ENCODE assay signal across 8 cellular contexts in the genomic region with DNA sequence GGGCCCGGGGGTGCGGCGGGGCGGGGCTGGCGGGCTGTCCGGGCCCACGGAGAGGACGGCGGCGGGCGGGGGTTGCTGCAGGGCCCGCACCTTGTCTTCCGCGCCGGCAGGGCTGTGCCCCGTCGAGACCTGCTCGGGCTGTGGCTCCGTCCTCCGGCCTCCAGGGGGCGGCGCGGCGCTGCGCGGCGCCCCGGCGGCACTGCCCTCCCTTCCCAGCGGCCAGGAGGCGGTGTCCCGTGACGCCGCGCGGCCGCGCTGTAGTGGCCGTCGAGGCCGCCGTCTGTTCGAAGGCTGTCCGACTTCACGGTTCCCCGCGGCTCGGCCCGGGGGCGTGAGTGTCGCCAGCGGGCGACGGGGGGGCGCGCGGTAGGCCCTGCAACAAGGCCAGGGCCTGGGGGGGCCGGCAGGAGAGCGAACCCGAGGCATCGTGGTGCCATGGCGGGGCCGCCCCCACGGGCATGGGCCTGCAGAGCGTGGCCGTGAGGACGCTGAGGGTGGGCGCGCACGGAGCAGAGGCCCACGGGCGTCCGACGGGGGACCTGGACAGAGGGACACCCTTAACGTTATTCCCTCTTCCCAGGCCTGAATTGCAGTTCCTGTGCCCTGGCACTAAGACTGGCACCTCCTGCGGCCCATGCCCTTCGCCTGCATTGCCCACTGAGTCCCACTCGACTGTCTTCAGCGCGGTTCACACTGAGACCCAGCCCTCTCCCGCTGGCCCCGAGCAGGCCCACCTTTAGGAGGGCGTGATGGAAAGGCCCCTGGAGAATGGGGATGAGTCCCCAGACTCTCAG. TPM values are rescaled to one million over a fixed set of nuclear protein-coding genes. Genes with fewer than 3 reads are reported as not detected.
A peak's percentile ranks its signal among the peaks of the same experiment; 100 is the strongest.
DNase-seq lines count a peak whose midpoint lies in the region; ATAC-seq and FAIRE-seq lines count a peak whose summit lies in the region.

A gene with protein sequence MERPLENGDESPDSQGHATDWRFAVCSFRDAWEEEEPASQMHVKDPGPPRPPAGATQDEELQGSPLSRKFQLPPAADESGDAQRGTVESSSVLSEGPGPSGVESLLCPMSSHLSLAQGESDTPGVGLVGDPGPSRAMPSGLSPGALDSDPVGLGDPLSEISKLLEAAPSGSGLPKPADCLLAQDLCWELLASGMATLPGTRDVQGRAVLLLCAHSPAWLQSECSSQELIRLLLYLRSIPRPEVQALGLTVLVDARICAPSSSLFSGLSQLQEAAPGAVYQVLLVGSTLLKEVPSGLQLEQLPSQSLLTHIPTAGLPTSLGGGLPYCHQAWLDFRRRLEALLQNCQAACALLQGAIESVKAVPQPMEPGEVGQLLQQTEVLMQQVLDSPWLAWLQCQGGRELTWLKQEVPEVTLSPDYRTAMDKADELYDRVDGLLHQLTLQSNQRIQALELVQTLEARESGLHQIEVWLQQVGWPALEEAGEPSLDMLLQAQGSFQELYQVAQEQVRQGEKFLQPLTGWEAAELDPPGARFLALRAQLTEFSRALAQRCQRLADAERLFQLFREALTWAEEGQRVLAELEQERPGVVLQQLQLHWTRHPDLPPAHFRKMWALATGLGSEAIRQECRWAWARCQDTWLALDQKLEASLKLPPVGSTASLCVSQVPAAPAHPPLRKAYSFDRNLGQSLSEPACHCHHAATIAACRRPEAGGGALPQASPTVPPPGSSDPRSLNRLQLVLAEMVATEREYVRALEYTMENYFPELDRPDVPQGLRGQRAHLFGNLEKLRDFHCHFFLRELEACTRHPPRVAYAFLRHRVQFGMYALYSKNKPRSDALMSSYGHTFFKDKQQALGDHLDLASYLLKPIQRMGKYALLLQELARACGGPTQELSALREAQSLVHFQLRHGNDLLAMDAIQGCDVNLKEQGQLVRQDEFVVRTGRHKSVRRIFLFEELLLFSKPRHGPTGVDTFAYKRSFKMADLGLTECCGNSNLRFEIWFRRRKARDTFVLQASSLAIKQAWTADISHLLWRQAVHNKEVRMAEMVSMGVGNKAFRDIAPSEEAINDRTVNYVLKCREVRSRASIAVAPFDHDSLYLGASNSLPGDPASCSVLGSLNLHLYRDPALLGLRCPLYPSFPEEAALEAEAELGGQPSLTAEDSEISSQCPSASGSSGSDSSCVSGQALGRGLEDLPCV (plus strand): TSS at position 237 of the 794 bp plus-strand sequence. CDS start 513 bp downstream, at position 750.

- H3K4me1 ChIP-seq in CD8-positive, alpha-beta memory T cell (ENCODE audit: insufficient read depth, low read length), result peaks cover 17% of the 10 kb centered on the region
- H3K4me1 ChIP-seq in HUES48 (ENCODE audit: control insufficient read depth, insufficient read depth, low read length) (no peaks in the 10 kb centered on the region), neuron (ENCODE audit: insufficient read depth, low read length) (no peaks in the 10 kb centered on the region), subcutaneous abdominal adipose tissue (ENCODE audit: control insufficient read depth in 5 of 5, insufficient read depth in 5 of 5, low read length in 5 of 5) (peaks cover 2 to 28% (median 24%) of the 10 kb centered on the region in 5 donors)

- no peaks in the 10 kb centered on the region for H3K36me3 ChIP-seq in CD8-positive, alpha-beta memory T cell (ENCODE audit: insufficient read depth, low read length)
- H3K36me3 ChIP-seq in HUES48 (ENCODE audit: control insufficient read depth, insufficient read depth, low read length), result no peaks in the 10 kb centered on the region; the same call in 1 of the 2 replicates
- no peaks in the 10 kb centered on the region for H3K36me3 ChIP-seq in neuron (ENCODE audit: insufficient read depth, low read length)
- H3K36me3 ChIP-seq in subcutaneous abdominal adipose tissue (ENCODE audit: control insufficient read depth in 5 of 5, insufficient read depth in 5 of 5, low read length in 5 of 5), result peaks cover 0 to 20% (median 4%) of the 10 kb centered on the region in 5 donors

- CTCF ChIA-PET in CD8-positive, alpha-beta memory T cell (lab: Charles Lee), result interaction anchor here (0.9 to 2.0 kb wide), 5 partner anchors 8 to 51 kb away, joined by 3 to 4 read pairs (median 3); no protein-coding TSS in a partner anchor

- no peaks in the 10 kb centered on the region for H3K27me3 Mint-ChIP-seq in CD8-positive, alpha-beta memory T cell

- H3K9ac ChIP-seq in HUES48 (ENCODE audit: low read depth, low read length) (no peak within 1 kb of the TSS), subcutaneous abdominal adipose tissue (ENCODE audit: low read length in 5 of 5) (peak within 1 kb of the TSS in 4 of 5 donors; percentile 54 to 80 (median 76))

- peak within 1 kb of the TSS; percentile 79 for H3K4me3 ChIP-seq in CD8-positive, alpha-beta memory T cell (ENCODE audit: low read length)
- H3K4me3 ChIP-seq in HUES48 (ENCODE audit: low read depth, low read length) (peak within 1 kb of the TSS; percentile 64), neuron (ENCODE audit: low read length) (no peak within 1 kb of the TSS), subcutaneous abdominal adipose tissue (ENCODE audit: low read depth in 1 of 5, low read length in 5 of 5) (peak within 1 kb of the TSS; percentile 58 to 76 (median 69))

- H3K9me3 Mint-ChIP-seq in CD8-positive, alpha-beta memory T cell, result no peaks in the 10 kb centered on the region

- peak within 1 kb of the TSS; percentile 77 to 89 (median 81) for H3K4me3 Mint-ChIP-seq in CD8-positive, alpha-beta memory T cell

- no peaks in the 10 kb centered on the region for H3K9me3 ChIP-seq in CD8-positive, alpha-beta memory T cell (ENCODE audit: low read length)
- H3K9me3 ChIP-seq in HUES48 (ENCODE audit: control insufficient read depth, insufficient read depth, low read length), result no peaks in the 10 kb centered on the region
- no peaks in the 10 kb centered on the region for H3K9me3 ChIP-seq in neuron (ENCODE audit: low read length)
- H3K9me3 ChIP-seq in subcutaneous abdominal adipose tissue (ENCODE audit: control insufficient read depth in 5 of 5, low read length in 5 of 5), result no peaks in the 10 kb centered on the region

- peaks cover 0 to 19% (median 3%) of the 10 kb centered on the region in 3 donors for H3K36me3 Mint-ChIP-seq in CD8-positive, alpha-beta memory T cell

- peak within 1 kb of the TSS; percentile 30 for H2AFZ ChIP-seq in neuron (ENCODE audit: low read depth, low read length)

- peaks cover 10 to 22% (median 16%) of the 10 kb centered on the region in 3 donors for H3K4me1 Mint-ChIP-seq in CD8-positive, alpha-beta memory T cell

- DNase-seq in CD8-positive, alpha-beta memory T cell, result peak; percentile 69 to 84 (median 71)
- DNase-seq in RCC 7860 (ENCODE audit: low spot score), result peak; percentile 70
- DNase-seq in activated T-helper 1 cell treated with anti-CD3 and anti-CD28 coated beads, Interleukin-2, amount 50 U/mL, for 16 hours (ENCODE audit: low read depth in 1 of 2, low spot score in 1 of 2), result peak; percentile 54 to 78
- peak; percentile 51 for DNase-seq in fibroblast of the conjunctiva (ENCODE audit: low read depth)

- peak within 1 kb of the TSS; percentile 67 for H3K27ac ChIP-seq in CD8-positive, alpha-beta memory T cell (ENCODE audit: low read depth, low read length)
- H3K27ac ChIP-seq in HUES48 (ENCODE audit: low read depth, low read length) (no peak within 1 kb of the TSS), subcutaneous abdominal adipose tissue (ENCODE audit: low read depth, low read length) (peak within 1 kb of the TSS; percentile 79)

- POLR2A ChIA-PET in CD8-positive, alpha-beta memory T cell (lab: Charles Lee), result interaction anchor here (0.6 kb wide), 2 partner anchors 11 to 241 kb away, joined by 3 to 5 read pairs; no protein-coding TSS in a partner anchor

- no peaks in the 10 kb centered on the region for H3K27me3 ChIP-seq in CD8-positive, alpha-beta memory T cell (ENCODE audit: insufficient read depth, low read length, poor library complexity, severe bottlenecking)
- H3K27me3 ChIP-seq in HUES48 (ENCODE audit: control insufficient read depth, insufficient read depth, low read length) (peaks cover 8% of the 10 kb centered on the region), neuron (ENCODE audit: insufficient read depth, low read length) (peaks cover 43% of the 10 kb centered on the region), subcutaneous abdominal adipose tissue (ENCODE audit: control insufficient read depth in 5 of 5, insufficient read depth in 4 of 5, low read length in 5 of 5) (no peaks in the 10 kb centered on the region)

- peak; percentile 72 for ATAC-seq in GM19455 (IDR thresholded peaks at IDR 0.05; ENCODE audit: unreplicated experiment)

- no peak for FAIRE-seq in RCC 7860 (lab: Jason Lieb, UNC)

- H3K27ac Mint-ChIP-seq in CD8-positive, alpha-beta memory T cell, result peak within 1 kb of the TSS in 5 of 8 donors; percentile 67 to 89 (median 83)

RNA-seq across cellular contexts. Expression of the gene that starts here (rescaled TPM):
- 10 to 100 TPM; 25.3 to 29.3 TPM for total RNA-seq in CD8-positive, alpha-beta memory T cell
- polyA plus RNA-seq in CD8-positive, alpha-beta memory T cell, result 1.6 TPM
